1 cellular context compared by ENCODE assay signal in the genomic region with DNA sequence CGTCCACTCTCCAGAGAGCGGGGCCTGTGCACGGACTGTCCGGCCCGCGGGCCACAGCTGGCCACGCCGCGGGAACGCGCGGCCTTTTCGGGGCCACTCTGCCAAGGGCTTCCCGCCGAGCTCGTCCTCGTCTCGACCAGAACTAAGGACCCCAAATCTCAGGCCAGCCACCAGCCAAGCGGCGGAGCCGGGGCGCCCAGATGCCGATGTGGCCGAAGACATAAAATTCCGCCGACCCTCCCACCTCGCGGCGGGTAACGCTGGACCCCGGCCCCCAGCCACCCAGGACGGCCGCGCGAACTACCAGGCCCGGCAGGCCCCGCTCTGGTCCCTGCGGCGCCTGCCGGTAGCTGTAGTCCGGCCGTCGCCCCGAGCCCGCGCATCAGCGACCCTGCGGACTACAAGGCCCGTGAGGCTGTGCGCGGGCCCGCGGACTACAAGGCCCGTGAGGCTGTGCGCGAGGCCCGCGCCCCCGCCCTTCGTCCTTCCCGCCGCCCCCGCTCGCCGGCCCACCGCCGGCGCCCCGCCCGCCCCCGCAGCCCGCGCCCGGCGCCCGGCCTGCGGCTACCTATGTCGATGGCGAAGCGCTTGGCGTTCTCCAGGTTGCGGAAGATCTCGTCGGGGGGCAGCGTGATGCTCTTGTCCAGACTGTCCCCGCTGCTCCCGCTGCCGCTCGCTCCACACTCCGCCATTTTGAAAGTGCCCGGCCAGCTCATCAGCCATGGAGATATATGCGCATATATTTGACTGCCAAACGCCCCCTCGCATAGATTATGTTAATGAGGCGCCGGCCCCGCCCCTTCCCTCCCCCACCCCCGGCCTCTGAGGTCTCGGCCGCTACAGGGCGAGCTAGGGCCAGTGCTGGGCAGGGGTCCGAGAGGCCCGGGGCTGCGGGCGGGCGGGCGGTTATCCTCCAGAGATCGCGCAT.
A peak's percentile ranks its signal among the peaks of the same experiment; 100 is the strongest.
TF ChIP-seq lines count a peak whose summit lies in the region.

A gene (minus strand): TSS at position 701 of the 928 bp plus-strand sequence. CDS start 9 bp downstream, at position 692.

TF ChIP-seq in K562, 482 proteins besides CTCF, POLR2A, EP300 and RAD21 (continued from another document and continues in another):
- TF ChIP-seq, protein P1, sequence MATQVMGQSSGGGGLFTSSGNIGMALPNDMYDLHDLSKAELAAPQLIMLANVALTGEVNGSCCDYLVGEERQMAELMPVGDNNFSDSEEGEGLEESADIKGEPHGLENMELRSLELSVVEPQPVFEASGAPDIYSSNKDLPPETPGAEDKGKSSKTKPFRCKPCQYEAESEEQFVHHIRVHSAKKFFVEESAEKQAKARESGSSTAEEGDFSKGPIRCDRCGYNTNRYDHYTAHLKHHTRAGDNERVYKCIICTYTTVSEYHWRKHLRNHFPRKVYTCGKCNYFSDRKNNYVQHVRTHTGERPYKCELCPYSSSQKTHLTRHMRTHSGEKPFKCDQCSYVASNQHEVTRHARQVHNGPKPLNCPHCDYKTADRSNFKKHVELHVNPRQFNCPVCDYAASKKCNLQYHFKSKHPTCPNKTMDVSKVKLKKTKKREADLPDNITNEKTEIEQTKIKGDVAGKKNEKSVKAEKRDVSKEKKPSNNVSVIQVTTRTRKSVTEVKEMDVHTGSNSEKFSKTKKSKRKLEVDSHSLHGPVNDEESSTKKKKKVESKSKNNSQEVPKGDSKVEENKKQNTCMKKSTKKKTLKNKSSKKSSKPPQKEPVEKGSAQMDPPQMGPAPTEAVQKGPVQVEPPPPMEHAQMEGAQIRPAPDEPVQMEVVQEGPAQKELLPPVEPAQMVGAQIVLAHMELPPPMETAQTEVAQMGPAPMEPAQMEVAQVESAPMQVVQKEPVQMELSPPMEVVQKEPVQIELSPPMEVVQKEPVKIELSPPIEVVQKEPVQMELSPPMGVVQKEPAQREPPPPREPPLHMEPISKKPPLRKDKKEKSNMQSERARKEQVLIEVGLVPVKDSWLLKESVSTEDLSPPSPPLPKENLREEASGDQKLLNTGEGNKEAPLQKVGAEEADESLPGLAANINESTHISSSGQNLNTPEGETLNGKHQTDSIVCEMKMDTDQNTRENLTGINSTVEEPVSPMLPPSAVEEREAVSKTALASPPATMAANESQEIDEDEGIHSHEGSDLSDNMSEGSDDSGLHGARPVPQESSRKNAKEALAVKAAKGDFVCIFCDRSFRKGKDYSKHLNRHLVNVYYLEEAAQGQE (CRISPR knock-in tag; IDR thresholded peaks at IDR 0.05; ENCODE audit: low read depth) = peak; percentile 74
- peak; percentile 68 for TF ChIP-seq RBBP5 (IDR thresholded peaks at IDR 0.05; ENCODE audit: borderline replicate concordance, insufficient read depth, low read length, poor library complexity, severe bottlenecking)
- TF ChIP-seq ZNF311 (CRISPR knock-in tag; IDR thresholded peaks at IDR 0.05) = peak; percentile 90
- no peak for TF ChIP-seq ZNF707 (CRISPR knock-in tag; conservative IDR thresholded peaks at IDR 0.05)
- no peak for TF ChIP-seq RCOR1 (IDR thresholded peaks at IDR 0.05; ENCODE audit: borderline replicate concordance in 1 of 2, low read depth in 2 of 2, low read length in 2 of 2)
- no peak for TF ChIP-seq EHMT2 (IDR thresholded peaks at IDR 0.05)
- TF ChIP-seq, protein P2, sequence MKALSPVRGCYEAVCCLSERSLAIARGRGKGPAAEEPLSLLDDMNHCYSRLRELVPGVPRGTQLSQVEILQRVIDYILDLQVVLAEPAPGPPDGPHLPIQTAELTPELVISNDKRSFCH (CRISPR knock-in tag; IDR thresholded peaks at IDR 0.05) = no peak
- TF ChIP-seq, protein P2 (tag; IDR thresholded peaks at IDR 0.05) = peak; percentile 61; the same call in 1 of the 2 replicates
- TF ChIP-seq, protein P3, sequence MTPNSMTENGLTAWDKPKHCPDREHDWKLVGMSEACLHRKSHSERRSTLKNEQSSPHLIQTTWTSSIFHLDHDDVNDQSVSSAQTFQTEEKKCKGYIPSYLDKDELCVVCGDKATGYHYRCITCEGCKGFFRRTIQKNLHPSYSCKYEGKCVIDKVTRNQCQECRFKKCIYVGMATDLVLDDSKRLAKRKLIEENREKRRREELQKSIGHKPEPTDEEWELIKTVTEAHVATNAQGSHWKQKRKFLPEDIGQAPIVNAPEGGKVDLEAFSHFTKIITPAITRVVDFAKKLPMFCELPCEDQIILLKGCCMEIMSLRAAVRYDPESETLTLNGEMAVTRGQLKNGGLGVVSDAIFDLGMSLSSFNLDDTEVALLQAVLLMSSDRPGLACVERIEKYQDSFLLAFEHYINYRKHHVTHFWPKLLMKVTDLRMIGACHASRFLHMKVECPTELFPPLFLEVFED (CRISPR knock-in tag; conservative IDR thresholded peaks at IDR 0.05) = no peak
- TF ChIP-seq BRCA1 (IDR thresholded peaks at IDR 0.05) = no peak
- TF ChIP-seq BRCA1 (CRISPR knock-in tag; IDR thresholded peaks at IDR 0.05) = no peak
- TF ChIP-seq U2AF1 (optimal IDR thresholded peaks at IDR 0.05; ENCODE audit: low read depth, low read length) = peak; percentile 74
- no peak for TF ChIP-seq ESRRB (CRISPR knock-in tag; IDR thresholded peaks at IDR 0.05; ENCODE audit: borderline replicate concordance)
- TF ChIP-seq, protein P4, sequence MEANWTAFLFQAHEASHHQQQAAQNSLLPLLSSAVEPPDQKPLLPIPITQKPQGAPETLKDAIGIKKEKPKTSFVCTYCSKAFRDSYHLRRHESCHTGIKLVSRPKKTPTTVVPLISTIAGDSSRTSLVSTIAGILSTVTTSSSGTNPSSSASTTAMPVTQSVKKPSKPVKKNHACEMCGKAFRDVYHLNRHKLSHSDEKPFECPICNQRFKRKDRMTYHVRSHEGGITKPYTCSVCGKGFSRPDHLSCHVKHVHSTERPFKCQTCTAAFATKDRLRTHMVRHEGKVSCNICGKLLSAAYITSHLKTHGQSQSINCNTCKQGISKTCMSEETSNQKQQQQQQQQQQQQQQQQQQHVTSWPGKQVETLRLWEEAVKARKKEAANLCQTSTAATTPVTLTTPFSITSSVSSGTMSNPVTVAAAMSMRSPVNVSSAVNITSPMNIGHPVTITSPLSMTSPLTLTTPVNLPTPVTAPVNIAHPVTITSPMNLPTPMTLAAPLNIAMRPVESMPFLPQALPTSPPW (CRISPR knock-in tag; IDR thresholded peaks at IDR 0.05) = peak; percentile 99
- TF ChIP-seq, protein P5, sequence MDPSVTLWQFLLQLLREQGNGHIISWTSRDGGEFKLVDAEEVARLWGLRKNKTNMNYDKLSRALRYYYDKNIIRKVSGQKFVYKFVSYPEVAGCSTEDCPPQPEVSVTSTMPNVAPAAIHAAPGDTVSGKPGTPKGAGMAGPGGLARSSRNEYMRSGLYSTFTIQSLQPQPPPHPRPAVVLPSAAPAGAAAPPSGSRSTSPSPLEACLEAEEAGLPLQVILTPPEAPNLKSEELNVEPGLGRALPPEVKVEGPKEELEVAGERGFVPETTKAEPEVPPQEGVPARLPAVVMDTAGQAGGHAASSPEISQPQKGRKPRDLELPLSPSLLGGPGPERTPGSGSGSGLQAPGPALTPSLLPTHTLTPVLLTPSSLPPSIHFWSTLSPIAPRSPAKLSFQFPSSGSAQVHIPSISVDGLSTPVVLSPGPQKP (CRISPR knock-in tag; IDR thresholded peaks at IDR 0.05) = no peak
- no peak for TF ChIP-seq MEF2D (tag; conservative IDR thresholded peaks at IDR 0.05; ENCODE audit: low read depth)
- TF ChIP-seq MAZ (CRISPR knock-in tag; conservative IDR thresholded peaks at IDR 0.05 in 1 of 2, IDR thresholded peaks at IDR 0.05 in 1 of 2) = peak; percentile 23 to 98
- no peak for TF ChIP-seq HOXB6 (CRISPR knock-in tag; IDR thresholded peaks at IDR 0.05; ENCODE audit: borderline replicate concordance)
- TF ChIP-seq, protein P6, sequence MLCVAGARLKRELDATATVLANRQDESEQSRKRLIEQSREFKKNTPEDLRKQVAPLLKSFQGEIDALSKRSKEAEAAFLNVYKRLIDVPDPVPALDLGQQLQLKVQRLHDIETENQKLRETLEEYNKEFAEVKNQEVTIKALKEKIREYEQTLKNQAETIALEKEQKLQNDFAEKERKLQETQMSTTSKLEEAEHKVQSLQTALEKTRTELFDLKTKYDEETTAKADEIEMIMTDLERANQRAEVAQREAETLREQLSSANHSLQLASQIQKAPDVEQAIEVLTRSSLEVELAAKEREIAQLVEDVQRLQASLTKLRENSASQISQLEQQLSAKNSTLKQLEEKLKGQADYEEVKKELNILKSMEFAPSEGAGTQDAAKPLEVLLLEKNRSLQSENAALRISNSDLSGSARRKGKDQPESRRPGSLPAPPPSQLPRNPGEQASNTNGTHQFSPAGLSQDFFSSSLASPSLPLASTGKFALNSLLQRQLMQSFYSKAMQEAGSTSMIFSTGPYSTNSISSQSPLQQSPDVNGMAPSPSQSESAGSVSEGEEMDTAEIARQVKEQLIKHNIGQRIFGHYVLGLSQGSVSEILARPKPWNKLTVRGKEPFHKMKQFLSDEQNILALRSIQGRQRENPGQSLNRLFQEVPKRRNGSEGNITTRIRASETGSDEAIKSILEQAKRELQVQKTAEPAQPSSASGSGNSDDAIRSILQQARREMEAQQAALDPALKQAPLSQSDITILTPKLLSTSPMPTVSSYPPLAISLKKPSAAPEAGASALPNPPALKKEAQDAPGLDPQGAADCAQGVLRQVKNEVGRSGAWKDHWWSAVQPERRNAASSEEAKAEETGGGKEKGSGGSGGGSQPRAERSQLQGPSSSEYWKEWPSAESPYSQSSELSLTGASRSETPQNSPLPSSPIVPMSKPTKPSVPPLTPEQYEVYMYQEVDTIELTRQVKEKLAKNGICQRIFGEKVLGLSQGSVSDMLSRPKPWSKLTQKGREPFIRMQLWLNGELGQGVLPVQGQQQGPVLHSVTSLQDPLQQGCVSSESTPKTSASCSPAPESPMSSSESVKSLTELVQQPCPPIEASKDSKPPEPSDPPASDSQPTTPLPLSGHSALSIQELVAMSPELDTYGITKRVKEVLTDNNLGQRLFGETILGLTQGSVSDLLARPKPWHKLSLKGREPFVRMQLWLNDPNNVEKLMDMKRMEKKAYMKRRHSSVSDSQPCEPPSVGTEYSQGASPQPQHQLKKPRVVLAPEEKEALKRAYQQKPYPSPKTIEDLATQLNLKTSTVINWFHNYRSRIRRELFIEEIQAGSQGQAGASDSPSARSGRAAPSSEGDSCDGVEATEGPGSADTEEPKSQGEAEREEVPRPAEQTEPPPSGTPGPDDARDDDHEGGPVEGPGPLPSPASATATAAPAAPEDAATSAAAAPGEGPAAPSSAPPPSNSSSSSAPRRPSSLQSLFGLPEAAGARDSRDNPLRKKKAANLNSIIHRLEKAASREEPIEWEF (CRISPR knock-in tag; IDR thresholded peaks at IDR 0.05) = peak; percentile 76; the same call in 1 of the 2 replicates
- no peak for TF ChIP-seq ZFP1 (CRISPR knock-in tag; IDR thresholded peaks at IDR 0.05)
- TF ChIP-seq TEAD2 (tag; IDR thresholded peaks at IDR 0.05) = no peak
- TF ChIP-seq KLF1 (tag; IDR thresholded peaks at IDR 0.05) = no peak
- TF ChIP-seq ZNF445 (CRISPR knock-in tag; IDR thresholded peaks at IDR 0.05; ENCODE audit: low read depth) = 0 out of 2 replicates have a peak, but pooled peaks have one; percentile 27
- no peak for TF ChIP-seq TARDBP (IDR thresholded peaks at IDR 0.05)
- peak; percentile 75 to 76 for TF ChIP-seq NRF1 (conservative IDR thresholded peaks at IDR 0.05 in 1 of 2, IDR thresholded peaks at IDR 0.05 in 1 of 2)
- TF ChIP-seq, protein P7, sequence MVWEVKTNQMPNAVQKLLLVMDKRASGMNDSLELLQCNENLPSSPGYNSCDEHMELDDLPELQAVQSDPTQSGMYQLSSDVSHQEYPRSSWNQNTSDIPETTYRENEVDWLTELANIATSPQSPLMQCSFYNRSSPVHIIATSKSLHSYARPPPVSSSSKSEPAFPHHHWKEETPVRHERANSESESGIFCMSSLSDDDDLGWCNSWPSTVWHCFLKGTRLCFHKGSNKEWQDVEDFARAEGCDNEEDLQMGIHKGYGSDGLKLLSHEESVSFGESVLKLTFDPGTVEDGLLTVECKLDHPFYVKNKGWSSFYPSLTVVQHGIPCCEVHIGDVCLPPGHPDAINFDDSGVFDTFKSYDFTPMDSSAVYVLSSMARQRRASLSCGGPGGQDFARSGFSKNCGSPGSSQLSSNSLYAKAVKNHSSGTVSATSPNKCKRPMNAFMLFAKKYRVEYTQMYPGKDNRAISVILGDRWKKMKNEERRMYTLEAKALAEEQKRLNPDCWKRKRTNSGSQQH (CRISPR knock-in tag; IDR thresholded peaks at IDR 0.05) = no peak; the same call in 1 of the 2 replicates
- TF ChIP-seq MAFG (tag; conservative IDR thresholded peaks at IDR 0.05) = no peak
- TF ChIP-seq, protein P8, sequence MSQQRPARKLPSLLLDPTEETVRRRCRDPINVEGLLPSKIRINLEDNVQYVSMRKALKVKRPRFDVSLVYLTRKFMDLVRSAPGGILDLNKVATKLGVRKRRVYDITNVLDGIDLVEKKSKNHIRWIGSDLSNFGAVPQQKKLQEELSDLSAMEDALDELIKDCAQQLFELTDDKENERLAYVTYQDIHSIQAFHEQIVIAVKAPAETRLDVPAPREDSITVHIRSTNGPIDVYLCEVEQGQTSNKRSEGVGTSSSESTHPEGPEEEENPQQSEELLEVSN (IDR thresholded peaks at IDR 0.05; ENCODE audit: borderline replicate concordance in 1 of 2, extremely low read depth in 1 of 2, insufficient read depth in 1 of 2, insufficient read length in 1 of 2, low read depth in 1 of 2, low read length in 1 of 2, poor library complexity in 1 of 2, severe bottlenecking in 1 of 2) = peak in 1 of 2 experiments; percentile 13
- peak in 1 of 2 experiments; percentile 97; a peak in 2 of 4 replicates for TF ChIP-seq TEAD1 (CRISPR knock-in tag; IDR thresholded peaks at IDR 0.05)
- TF ChIP-seq, protein P9, sequence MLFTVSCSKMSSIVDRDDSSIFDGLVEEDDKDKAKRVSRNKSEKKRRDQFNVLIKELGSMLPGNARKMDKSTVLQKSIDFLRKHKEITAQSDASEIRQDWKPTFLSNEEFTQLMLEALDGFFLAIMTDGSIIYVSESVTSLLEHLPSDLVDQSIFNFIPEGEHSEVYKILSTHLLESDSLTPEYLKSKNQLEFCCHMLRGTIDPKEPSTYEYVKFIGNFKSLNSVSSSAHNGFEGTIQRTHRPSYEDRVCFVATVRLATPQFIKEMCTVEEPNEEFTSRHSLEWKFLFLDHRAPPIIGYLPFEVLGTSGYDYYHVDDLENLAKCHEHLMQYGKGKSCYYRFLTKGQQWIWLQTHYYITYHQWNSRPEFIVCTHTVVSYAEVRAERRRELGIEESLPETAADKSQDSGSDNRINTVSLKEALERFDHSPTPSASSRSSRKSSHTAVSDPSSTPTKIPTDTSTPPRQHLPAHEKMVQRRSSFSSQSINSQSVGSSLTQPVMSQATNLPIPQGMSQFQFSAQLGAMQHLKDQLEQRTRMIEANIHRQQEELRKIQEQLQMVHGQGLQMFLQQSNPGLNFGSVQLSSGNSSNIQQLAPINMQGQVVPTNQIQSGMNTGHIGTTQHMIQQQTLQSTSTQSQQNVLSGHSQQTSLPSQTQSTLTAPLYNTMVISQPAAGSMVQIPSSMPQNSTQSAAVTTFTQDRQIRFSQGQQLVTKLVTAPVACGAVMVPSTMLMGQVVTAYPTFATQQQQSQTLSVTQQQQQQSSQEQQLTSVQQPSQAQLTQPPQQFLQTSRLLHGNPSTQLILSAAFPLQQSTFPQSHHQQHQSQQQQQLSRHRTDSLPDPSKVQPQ (CRISPR knock-in tag; IDR thresholded peaks at IDR 0.05; ENCODE audit: borderline replicate concordance) = no peak; the same call in 1 of the 2 replicates
- no peak for TF ChIP-seq PPARD (CRISPR knock-in tag; IDR thresholded peaks at IDR 0.05)
- no peak for TF ChIP-seq SIRT6 (IDR thresholded peaks at IDR 0.05; ENCODE audit: low read depth, low read length)
- no peak for TF ChIP-seq SMARCC2 (IDR thresholded peaks at IDR 0.05; ENCODE audit: low read depth)
- TF ChIP-seq RUNX1 (IDR thresholded peaks at IDR 0.05; ENCODE audit: low read depth) = no peak
